1 cellular context compared by ENCODE assay signal in genomic region chr1:167517535-167518330, GRCh38.
TF ChIP-seq lines count a peak whose summit lies in the region.

No MANE protein-coding gene starts in this region.

TF ChIP-seq in GM23338, 12 proteins besides CTCF, POLR2A, EP300 and RAD21 (continued from another document):
- TF ChIP-seq ZNF462 (CRISPR knock-in tag; IDR thresholded peaks at IDR 0.05) (no peak), JUNB (IDR thresholded peaks at IDR 0.05; ENCODE audit: unreplicated experiment) (no peak), ETS1 (IDR thresholded peaks at IDR 0.05) (no peak), EZH2phosphoT487 (IDR thresholded peaks at IDR 0.05; ENCODE audit: unreplicated experiment) (no peak)
TF ChIP-seq in GM23338: peak in this region for 0.
